ENCODE assay signal across 18 cellular contexts in genomic region chr4:76155979-76156378, GRCh38.
"Had no signal": no experiment of that assay in that cellular context is flagged by ENCODE, and none has a peak within 500 bp of the region (broad histone marks: within the 10 kb centered on the region; RNA-seq: fewer than 3 reads in every experiment).

No MANE protein-coding gene starts in this region.

- H3K9ac ChIP-seq: neural progenitor cell had no signal

- ATAC-seq: effector memory CD8-positive, alpha-beta T cell; heart right ventricle; left cardiac atrium; mucosa of descending colon; natural killer cell treated with Interleukin-12 subunit alpha and Interleukin-12 subunit beta and Interleukin-15 and Interleukin-18, amount 100 ng/mL, for 72 hours had no signal

- H3K4me3 ChIP-seq: esophagus muscularis mucosa, gastrocnemius medialis, heart right ventricle, mucosa of descending colon, neural progenitor cell, ovary, right lobe of liver, skin epidermis, stomach, thyroid gland had no signal

- H3K4me2 ChIP-seq: neural progenitor cell had no signal

- H3K27ac ChIP-seq: epithelial cell of prostate, esophagus muscularis mucosa, heart right ventricle, neural progenitor cell, ovary, right lobe of liver, skin epidermis, stomach, thyroid gland had no signal

- H3K27me3 ChIP-seq: esophagus muscularis mucosa, gastrocnemius medialis, heart right ventricle, neural progenitor cell, ovary, right lobe of liver, stomach, thyroid gland had no signal

- H3K4me1 ChIP-seq: gastrocnemius medialis, neural progenitor cell, right lobe of liver had no signal

- DNase-seq: effector memory CD8-positive, alpha-beta T cell; gastrocnemius medialis; heart right ventricle; islet precursor cell; left cardiac atrium; mucosa of descending colon; ovary; retina; right lobe of liver; stimulated activated CD4-positive, alpha-beta T cell treated with anti-CD3 and anti-CD28 coated beads, Interleukin-2, amount 100 ng/mL, for 24 hours; stimulated activated naive CD4-positive, alpha-beta T cell; stomach had no signal

- H3K9me3 ChIP-seq: esophagus muscularis mucosa, gastrocnemius medialis, heart right ventricle, ovary, right lobe of liver, stomach, thyroid gland had no signal

- H3K36me3 ChIP-seq: neural progenitor cell, ovary had no signal
